ENCODE assay signal across 19 cellular contexts in the genomic region with DNA sequence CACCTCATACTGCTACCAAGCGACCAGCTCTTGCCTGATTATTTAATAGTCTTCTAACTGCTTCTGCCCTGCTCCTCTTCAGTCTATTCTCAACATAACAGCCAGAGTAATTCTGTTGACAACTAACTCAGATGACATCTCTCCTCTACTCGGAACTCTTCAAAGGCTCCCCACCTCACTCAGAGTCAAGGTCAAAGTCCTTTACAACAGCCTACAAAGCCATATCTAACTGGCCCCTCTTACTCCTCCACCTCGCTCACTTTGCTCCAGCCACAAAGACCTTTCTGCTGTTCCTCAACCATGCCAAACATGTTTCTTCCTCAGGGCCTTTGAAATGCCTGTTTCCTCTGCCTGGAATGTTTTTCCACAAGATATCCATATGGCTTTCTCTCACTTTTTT. TPM values are rescaled to one million over a fixed set of nuclear protein-coding genes. Genes with fewer than 3 reads are reported as not detected.
A peak's percentile ranks its signal among the peaks of the same experiment; 100 is the strongest.
DNase-seq lines count a peak whose midpoint lies in the region; ATAC-seq and TF ChIP-seq lines count a peak whose summit lies in the region.
"Had no signal": no experiment of that assay in that cellular context is flagged by ENCODE, and none has a peak within 500 bp of the region (broad histone marks: within the 10 kb centered on the region; RNA-seq: fewer than 3 reads in every experiment).

No MANE protein-coding gene starts in this region.

- no peak overlapping the region for H3K4me3 Mint-ChIP-seq in glutamatergic neuron (ENCODE audit: unreplicated experiment)
- H3K4me3 Mint-ChIP-seq: CD4-positive, CD25-positive, alpha-beta regulatory T cell; CD8-positive, alpha-beta memory T cell; H9 had no signal

- H3K27ac ChIP-seq in right atrium auricular region (no peak overlapping the region), hepatocyte (no peak overlapping the region), liver (ENCODE audit: low read depth in 1 of 2, low read length in 2 of 2) (no peak overlapping the region)

- H3K9me3 ChIP-seq in right atrium auricular region: no peaks in the 10 kb centered on the region
- no peaks in the 10 kb centered on the region for H3K9me3 ChIP-seq in hepatocyte (ENCODE audit: low read depth)
- no peaks in the 10 kb centered on the region for H3K9me3 ChIP-seq in liver (ENCODE audit: control insufficient read depth in 4 of 4, low read length in 3 of 4)
- H3K9me3 ChIP-seq: BE2C had no signal

- H3K4me1 ChIP-seq in right atrium auricular region (no peaks in the 10 kb centered on the region), hepatocyte (ENCODE audit: insufficient read depth) (no peaks in the 10 kb centered on the region), liver (ENCODE audit: control insufficient read depth in 4 of 4, insufficient read depth in 4 of 4, low read length in 3 of 4) (peaks cover 0 to 16% (median 8%) of the 10 kb centered on the region in 4 donors)
- H3K4me1 ChIP-seq: BE2C had no signal

- no peak overlapping the region for H3K27ac Mint-ChIP-seq in glutamatergic neuron (ENCODE audit: unreplicated experiment)
- H3K27ac Mint-ChIP-seq: H9 had no signal

- H3K4me3 ChIP-seq in right atrium auricular region: no peak overlapping the region
- no peak overlapping the region for H3K4me3 ChIP-seq in hepatocyte
- H3K4me3 ChIP-seq in liver (ENCODE audit: low read depth in 1 of 3, low read length in 3 of 3): no peak overlapping the region
- H3K4me3 ChIP-seq: GM12878 had no signal

- no peaks in the 10 kb centered on the region for H3K27me3 Mint-ChIP-seq in glutamatergic neuron (ENCODE audit: unreplicated experiment)
- H3K27me3 Mint-ChIP-seq: CD4-positive, CD25-positive, alpha-beta regulatory T cell had no signal

- H3K36me3 ChIP-seq in right atrium auricular region (peaks cover 40% of the 10 kb centered on the region), hepatocyte (replicated peaks; ENCODE audit: insufficient read depth, low read depth) (peaks cover 5% of the 10 kb centered on the region), liver (ENCODE audit: control insufficient read depth in 4 of 4, insufficient read depth in 3 of 4, low read depth in 1 of 4, low read length in 3 of 4) (peaks cover 2 to 23% (median 13%) of the 10 kb centered on the region in 4 donors)

- TF ChIP-seq CTCF in right atrium auricular region (IDR thresholded peaks at IDR 0.05): no peak
- TF ChIP-seq CTCF in hepatocyte (IDR thresholded peaks at IDR 0.05; ENCODE audit: poor library complexity): no peak
- TF ChIP-seq CTCF in liver (IDR thresholded peaks at IDR 0.05; ENCODE audit: low read depth, low read length, missing input control): no peak
- TF ChIP-seq CTCF in omental fat pad (IDR thresholded peaks at IDR 0.05): no peak
- TF ChIP-seq CTCF in glutamatergic neuron (IDR thresholded peaks at IDR 0.05; ENCODE audit: partially characterized antibody, unreplicated experiment): no peak

- no peak overlapping the region for H2AFZ ChIP-seq in hepatocyte

- peak; percentile 26 for ATAC-seq in left ventricle myocardium superior
- ATAC-seq in omental fat pad (ENCODE audit: low FRiP score): no peak
- ATAC-seq: GM12878 had no signal

- no peaks in the 10 kb centered on the region for H3K9me3 Mint-ChIP-seq in glutamatergic neuron (ENCODE audit: unreplicated experiment)
- H3K9me3 Mint-ChIP-seq: CD4-positive, CD25-positive, alpha-beta regulatory T cell; CD8-positive, alpha-beta memory T cell; H9 had no signal

- no peak overlapping the region for H3K9ac ChIP-seq in liver (ENCODE audit: low read depth in 1 of 2, low read length in 2 of 2)

- peaks cover 10% of the 10 kb centered on the region for H3K36me3 Mint-ChIP-seq in glutamatergic neuron (ENCODE audit: unreplicated experiment)

- H3K4me1 Mint-ChIP-seq in glutamatergic neuron (ENCODE audit: low read depth, unreplicated experiment): no peaks in the 10 kb centered on the region
- H3K4me1 Mint-ChIP-seq: H9 had no signal

- H3K79me2 ChIP-seq in hepatocyte: no peaks in the 10 kb centered on the region

- H4K20me1 ChIP-seq in hepatocyte (ENCODE audit: insufficient read depth, poor library complexity, severe bottlenecking): no peaks in the 10 kb centered on the region

- no peak for DNase-seq in left ventricle myocardium superior
- DNase-seq in right atrium auricular region (ENCODE audit: low spot score): no peak
- DNase-seq in hepatocyte (ENCODE audit: low spot score): peak; percentile 26
- no peak for DNase-seq in omental fat pad (ENCODE audit: low spot score)
- no peak for DNase-seq in glutamatergic neuron
- DNase-seq: ACHN; BE2C; C1 segment of cervical spinal cord; CD4-positive, CD25-positive, alpha-beta regulatory T cell; CD8-positive, alpha-beta memory T cell; COR-L47; DMS 273 treated with DMSO at 0.1 percent for 48 hours; DMS53; DND-41; EL; H9; IMR-90 had no signal

- 80% methylated on average over 3 of the region's 3 CpGs for WGBS in hepatocyte (ENCODE audit: low lambda C conversion rate, missing lambda C conversion rate)
- 69% methylated on average over 3 of the region's 3 CpGs for WGBS in liver

- no peak overlapping the region for H3K4me2 ChIP-seq in hepatocyte

- no peaks in the 10 kb centered on the region for H3K9me2 ChIP-seq in hepatocyte (replicated peaks; ENCODE audit: insufficient read depth)

- TF ChIP-seq RAD21 in liver (IDR thresholded peaks at IDR 0.05): no peak

- intact Hi-C loops in left ventricle myocardium superior (cut with micrococcal nuclease): no loop called here

- H3K27me3 ChIP-seq in right atrium auricular region (no peaks in the 10 kb centered on the region), hepatocyte (no peaks in the 10 kb centered on the region), liver (ENCODE audit: control insufficient read depth in 4 of 4, insufficient read depth in 4 of 4, low read length in 3 of 4) (no peaks in the 10 kb centered on the region)
- H3K27me3 ChIP-seq: BE2C had no signal

TF ChIP-seq in liver, 16 proteins besides CTCF, POLR2A, EP300 and RAD21:
- no peak for TF ChIP-seq FOXA2 (IDR thresholded peaks at IDR 0.05)
- TF ChIP-seq HNF4A (conservative IDR thresholded peaks at IDR 0.05): peak; percentile 47 to 81
- TF ChIP-seq HNF4G (IDR thresholded peaks at IDR 0.05): peak; percentile 20
- no peak for TF ChIP-seq TAF1 (conservative IDR thresholded peaks at IDR 0.05)
- peak; percentile 71 for TF ChIP-seq SP1 (IDR thresholded peaks at IDR 0.05)
- TF ChIP-seq RXRA (IDR thresholded peaks at IDR 0.05): peak in 1 of 2 donors; percentile 19
- TF ChIP-seq, protein P1, sequence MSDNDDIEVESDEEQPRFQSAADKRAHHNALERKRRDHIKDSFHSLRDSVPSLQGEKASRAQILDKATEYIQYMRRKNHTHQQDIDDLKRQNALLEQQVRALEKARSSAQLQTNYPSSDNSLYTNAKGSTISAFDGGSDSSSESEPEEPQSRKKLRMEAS (IDR thresholded peaks at IDR 0.05): no peak
TF ChIP-seq in liver: peak in this region for 4.

RNA-seq across cellular contexts. Expression of a gene that starts 43.6 kb away (rescaled TPM):
- total RNA-seq in left ventricle myocardium superior (13.9 TPM), right atrium auricular region (10 to 100 TPM; 24.4 to 25.9 TPM), hepatocyte (33.3 and 34.9 TPM in 2 replicates), liver (10 to 100 TPM; 24.8 to 36.6 TPM), omental fat pad (10 to 100 TPM; 18.4 to 48.1 (median 33.8) TPM), glutamatergic neuron (ENCODE audit: unreplicated experiment) (19.4 TPM)
- polyA plus RNA-seq in hepatocyte (17.0 and 17.1 TPM in 2 replicates), liver (10 to 100 TPM; 14.3 to 19.7 TPM)
